22 cellular contexts compared by ENCODE assay signal in genomic region chr1:233245191-233245765, GRCh38. TPM values are rescaled to one million over a fixed set of nuclear protein-coding genes. Genes with fewer than 3 reads are reported as not detected.
DNase-seq lines count a peak whose midpoint lies in the region; ATAC-seq and TF ChIP-seq lines count a peak whose summit lies in the region.
"Had no signal": no experiment of that assay in that cellular context is flagged by ENCODE, and none has a peak within 500 bp of the region (broad histone marks: within the 10 kb centered on the region; RNA-seq: fewer than 3 reads in every experiment).

No MANE protein-coding gene starts in this region.

- no peak for DNase-seq in activated naive CD4-positive, alpha-beta T cell treated with Interleukin-2 at 50 U/mL for 16 hours
- DNase-seq in IMR-90: peak; percentile 7
- DNase-seq in activated CD8-positive, alpha-beta T cell treated with anti-CD3 and anti-CD28 coated beads for 36 hours: peak; percentile 9
- DNase-seq in NK-92 treated with Interleukin-12 subunit alpha and Interleukin-12 subunit beta, amount 100 ng/mL, for 24 hours (lab: John Stamatoyannopoulos, UW): no peak
- DNase-seq in SJCRH30: no peak
- no peak for DNase-seq in central memory CD4-positive, alpha-beta T cell
- DNase-seq: activated CD4-positive, alpha-beta T cell treated with anti-CD3 and anti-CD28 coated beads for 48 hours; activated effector memory CD4-positive, alpha-beta T cell treated with Interleukin-2 at 50 U/mL for 16 hours; amygdala; gastrocnemius medialis; naive thymus-derived CD4-positive, alpha-beta T cell; NCI-H1417; NCI-H2107; NCI-H524; substantia nigra; T-cell had no signal

- no peak overlapping the region for H2BK120ac ChIP-seq in IMR-90 (ENCODE audit: low read depth, low read length)

- no CpG with 5 or more reads among the region's 8 CpGs for WGBS in IMR-90 (ENCODE audit: extremely low coverage in 2 of 2, insufficient read length in 1 of 2), 2 experiments

- H3K9me3 ChIP-seq in IMR-90 (ENCODE audit: control insufficient read depth, insufficient read depth, low read length) (no peaks in the 10 kb centered on the region), SJCRH30 (replicated peaks) (no peaks in the 10 kb centered on the region)
- H3K9me3 ChIP-seq: BLaER1, gastrocnemius medialis, right atrium auricular region had no signal

- POLR2A ChIA-PET in IMR-90 (lab: Charles Lee; ENCODE audit: unreplicated experiment): no interaction called here
- POLR2A ChIA-PET in activated CD8-positive, alpha-beta T cell treated with anti-CD3 and anti-CD28 coated beads for 36 hours (lab: Charles Lee): no interaction called here

- no peak overlapping the region for H2BK20ac ChIP-seq in IMR-90 (ENCODE audit: low read depth, low read length)

- peaks cover 11% of the 10 kb centered on the region for H3K36me3 ChIP-seq in IMR-90 (ENCODE audit: control insufficient read depth, insufficient read depth, low read length)
- no peaks in the 10 kb centered on the region for H3K36me3 ChIP-seq in SJCRH30
- H3K36me3 ChIP-seq: BLaER1, gastrocnemius medialis, right atrium auricular region had no signal

- no peaks in the 10 kb centered on the region for H3K27me3 Mint-ChIP-seq in activated naive CD4-positive, alpha-beta T cell treated with anti-CD3 and anti-CD28 coated beads, Interleukin-2, amount 50 U/mL, for 24 hours
- no peaks in the 10 kb centered on the region for H3K27me3 Mint-ChIP-seq in activated CD8-positive, alpha-beta T cell treated with anti-CD3 and anti-CD28 coated beads for 36 hours
- H3K27me3 Mint-ChIP-seq in nephron (ENCODE audit: low read depth): no peaks in the 10 kb centered on the region
- H3K27me3 Mint-ChIP-seq: memory B cell; naive thymus-derived CD4-positive, alpha-beta T cell; T-cell had no signal

- peak overlapping the region; percentile 76 for H3K27ac Mint-ChIP-seq in activated naive CD4-positive, alpha-beta T cell treated with anti-CD3 and anti-CD28 coated beads, Interleukin-2, amount 50 U/mL, for 24 hours
- no peak overlapping the region for H3K27ac Mint-ChIP-seq in activated CD8-positive, alpha-beta T cell treated with anti-CD3 and anti-CD28 coated beads for 36 hours
- H3K27ac Mint-ChIP-seq in nephron: peak overlapping the region; percentile 22 to 63 (median 62)
- H3K27ac Mint-ChIP-seq: memory B cell, T-cell had no signal

- H2BK5ac ChIP-seq in IMR-90 (ENCODE audit: low read depth, low read length, poor library complexity, severe bottlenecking): no peak overlapping the region

- H3K4me3 Mint-ChIP-seq in activated naive CD4-positive, alpha-beta T cell treated with anti-CD3 and anti-CD28 coated beads, Interleukin-2, amount 50 U/mL, for 24 hours: no peak overlapping the region
- no peak overlapping the region for H3K4me3 Mint-ChIP-seq in activated CD8-positive, alpha-beta T cell treated with anti-CD3 and anti-CD28 coated beads for 36 hours
- no peak overlapping the region for H3K4me3 Mint-ChIP-seq in nephron
- H3K4me3 Mint-ChIP-seq: memory B cell; naive thymus-derived CD4-positive, alpha-beta T cell; T-cell had no signal

- dilution Hi-C loops in IMR-90 (cut with HindIII; ENCODE audit: low sequenced_read_pairs, unreplicated experiment): no loop called here

- peaks cover 3% of the 10 kb centered on the region; the same call in 1 of the 2 replicates for H3K9me1 ChIP-seq in IMR-90 (ENCODE audit: insufficient read depth, low read length)

- H3K36me3 Mint-ChIP-seq in activated naive CD4-positive, alpha-beta T cell treated with anti-CD3 and anti-CD28 coated beads, Interleukin-2, amount 50 U/mL, for 24 hours: peaks cover 17% of the 10 kb centered on the region
- peaks cover 19% of the 10 kb centered on the region for H3K36me3 Mint-ChIP-seq in activated CD8-positive, alpha-beta T cell treated with anti-CD3 and anti-CD28 coated beads for 36 hours (ENCODE audit: low read depth)
- H3K36me3 Mint-ChIP-seq in nephron (ENCODE audit: low read depth): peaks cover 22% of the 10 kb centered on the region

- H4K91ac ChIP-seq in IMR-90 (ENCODE audit: insufficient read depth, low read depth, low read length): no peak overlapping the region

- H4K5ac ChIP-seq in IMR-90 (ENCODE audit: low read depth, low read length): no peak overlapping the region

- H2AFZ ChIP-seq in IMR-90 (replicated peaks; ENCODE audit: low read length, poor library complexity): no peak overlapping the region

- in situ Hi-C loops in IMR-90 (cut with MboI; ENCODE audit: low sequenced_read_pairs): no loop called here

- no peaks in the 10 kb centered on the region for H3K27me3 ChIP-seq in IMR-90 (ENCODE audit: control insufficient read depth, insufficient read depth, low read length)
- no peaks in the 10 kb centered on the region for H3K27me3 ChIP-seq in SJCRH30
- H3K27me3 ChIP-seq: BLaER1, gastrocnemius medialis, right atrium auricular region had no signal

- no peak overlapping the region for H3K4me2 ChIP-seq in IMR-90 (ENCODE audit: low read depth, low read length)
- H3K4me2 ChIP-seq: BLaER1 had no signal

- TF ChIP-seq CTCF in IMR-90 (conservative IDR thresholded peaks at IDR 0.05; ENCODE audit: low read depth, low read length) (no peak), nephron (IDR thresholded peaks at IDR 0.05; ENCODE audit: unreplicated experiment in 3 of 3) (no peak)
- TF ChIP-seq CTCF in activated CD8-positive, alpha-beta T cell treated with anti-CD3 and anti-CD28 coated beads for 36 hours (IDR thresholded peaks at IDR 0.05): no peak

- H3K9ac ChIP-seq in IMR-90 (ENCODE audit: low read depth, low read length): no peak overlapping the region
- H3K9ac ChIP-seq: BLaER1 had no signal

- 0 out of 2 replicates have a peak overlapping the region, but pooled peaks have one; percentile 15 for H3K14ac ChIP-seq in IMR-90 (replicated peaks; ENCODE audit: low read depth, low read length)

- H3K18ac ChIP-seq in IMR-90 (ENCODE audit: low read depth, low read length): no peak overlapping the region

- H3K4me3 ChIP-seq in IMR-90 (ENCODE audit: insufficient read depth, low read depth, low read length) (no peak overlapping the region), SJCRH30 (no peak overlapping the region)
- H3K4me3 ChIP-seq: BLaER1, gastrocnemius medialis, right atrium auricular region had no signal

- H3K4me1 ChIP-seq in IMR-90 (ENCODE audit: control insufficient read depth, insufficient read depth, low read length): peaks cover 4% of the 10 kb centered on the region; the same call in 1 of the 2 replicates
- no peaks in the 10 kb centered on the region for H3K4me1 ChIP-seq in SJCRH30
- H3K4me1 ChIP-seq: gastrocnemius medialis had no signal

- H2AK5ac ChIP-seq in IMR-90 (ENCODE audit: low read depth, low read length): no peak overlapping the region

- no TSS peak for BruUV-seq in IMR-90 (replicated peaks; lab: Mats Ljungman, UMichigan)

- H3K9me3 Mint-ChIP-seq in activated naive CD4-positive, alpha-beta T cell treated with anti-CD3 and anti-CD28 coated beads, Interleukin-2, amount 50 U/mL, for 24 hours: no peaks in the 10 kb centered on the region
- no peaks in the 10 kb centered on the region for H3K9me3 Mint-ChIP-seq in activated CD8-positive, alpha-beta T cell treated with anti-CD3 and anti-CD28 coated beads for 36 hours
- no peaks in the 10 kb centered on the region for H3K9me3 Mint-ChIP-seq in nephron
- H3K9me3 Mint-ChIP-seq: memory B cell; naive thymus-derived CD4-positive, alpha-beta T cell; T-cell had no signal

- H3K23ac ChIP-seq in IMR-90 (ENCODE audit: low read depth, low read length): no peak overlapping the region

- no peaks in the 10 kb centered on the region; a peak in 1 of 4 replicates for H3K79me1 ChIP-seq in IMR-90 (ENCODE audit: low read depth in 1 of 2, low read length in 2 of 2)

- no peak overlapping the region for H3K56ac ChIP-seq in IMR-90 (ENCODE audit: extremely low read depth, insufficient read depth, low read length)

- no peak overlapping the region for H3K27ac ChIP-seq in IMR-90 (ENCODE audit: insufficient read depth, low read length)
- H3K27ac ChIP-seq in SJCRH30: no peak overlapping the region
- H3K27ac ChIP-seq: BLaER1, gastrocnemius medialis, right atrium auricular region had no signal

- H4K8ac ChIP-seq in IMR-90 (ENCODE audit: low read depth in 2 of 2, low read length in 2 of 2): no peak overlapping the region

- no peak overlapping the region for H2AK9ac ChIP-seq in IMR-90 (replicated peaks; ENCODE audit: low read depth, low read length, poor library complexity)

- H4K20me1 ChIP-seq in IMR-90 (ENCODE audit: insufficient read depth, low read length): no peaks in the 10 kb centered on the region
- H4K20me1 ChIP-seq: BLaER1 had no signal

- H3K4ac ChIP-seq in IMR-90 (ENCODE audit: low read depth, low read length): no peak overlapping the region

- no peak for ATAC-seq in IMR-90 (ENCODE audit: low read depth)
- ATAC-seq in activated CD8-positive, alpha-beta T cell treated with anti-CD3 and anti-CD28 coated beads for 36 hours: no peak
- ATAC-seq: gastrocnemius medialis; naive thymus-derived CD4-positive, alpha-beta T cell; Right ventricle myocardium inferior; T-cell had no signal

- no peak for TF ChIP-seq POLR2A in IMR-90 (IDR thresholded peaks at IDR 0.05; ENCODE audit: low read depth, low read length)

- TF ChIP-seq RAD21 in IMR-90 (IDR thresholded peaks at IDR 0.05; ENCODE audit: low read length): no peak

- no peak overlapping the region for H2BK15ac ChIP-seq in IMR-90 (ENCODE audit: low read depth, low read length)

- no peaks in the 10 kb centered on the region for H3K4me1 Mint-ChIP-seq in activated naive CD4-positive, alpha-beta T cell treated with anti-CD3 and anti-CD28 coated beads, Interleukin-2, amount 50 U/mL, for 24 hours
- no peaks in the 10 kb centered on the region for H3K4me1 Mint-ChIP-seq in activated CD8-positive, alpha-beta T cell treated with anti-CD3 and anti-CD28 coated beads for 36 hours (ENCODE audit: low read depth)
- H3K4me1 Mint-ChIP-seq in nephron: peaks cover 40% of the 10 kb centered on the region
- H3K4me1 Mint-ChIP-seq: memory B cell, T-cell had no signal

- CTCF ChIA-PET in IMR-90 (lab: Yijun Ruan, JAX): no interaction called here
- CTCF ChIA-PET in activated CD8-positive, alpha-beta T cell treated with anti-CD3 and anti-CD28 coated beads for 36 hours (lab: Charles Lee): no interaction called here

- intact Hi-C loops in IMR-90 (cut with micrococcal nuclease): loop anchor here (10.0 kb wide), 1 partner anchor 290 kb away; the partner anchor contains the start of gene NTPCR
- intact Hi-C loops in activated CD8-positive, alpha-beta T cell treated with anti-CD3 and anti-CD28 coated beads for 36 hours (cut with micrococcal nuclease): no loop called here

TF ChIP-seq in IMR-90, 13 proteins besides CTCF, POLR2A, EP300 and RAD21 (continues in another document):
- TF ChIP-seq SMC3 (IDR thresholded peaks at IDR 0.05; ENCODE audit: low read depth, low read length) (no peak), RFX5 (IDR thresholded peaks at IDR 0.05; ENCODE audit: low read depth, low read length) (no peak), MAFK (IDR thresholded peaks at IDR 0.05; ENCODE audit: low read depth, low read length) (no peak)

RNA-seq across cellular contexts. Expression of gene PCNX2, which starts 50.2 kb away (rescaled TPM):
- 22.6 and 26.1 TPM in 2 replicates for total RNA-seq in IMR-90 (2012; rRNA removed)
- 15.9 and 17.2 TPM in 2 replicates for polyA plus RNA-seq in IMR-90 (2012; rRNA removed)
- 6.9 and 12.9 TPM in 2 replicates for polyA plus RNA-seq in IMR-90 (2012; cell fraction: cytosol; rRNA removed)
- polyA plus RNA-seq in IMR-90 (2012; cell fraction: nucleus; rRNA removed; ENCODE audit: low replicate concordance): 53.8 and 63.1 TPM in 2 replicates
- total RNA-seq in activated CD8-positive, alpha-beta T cell treated with anti-CD3 and anti-CD28 coated beads for 36 hours: 10 to 100 TPM; 14.4 to 14.9 TPM
- 3.5 and 4.5 TPM in 2 replicates for total RNA-seq in SJCRH30 (2014; rRNA removed; shearing (Covaris generic))

Comparison
In these comparisons a context has a peak if more than half of its experiments do, and no peak if none do; other contexts are left out.
1. DNase-seq: peak in IMR-90 (single experiment) and activated CD8-positive, alpha-beta T cell treated with anti-CD3 and anti-CD28 coated beads for 36 hours (single experiment); none in activated naive CD4-positive, alpha-beta T cell treated with Interleukin-2 at 50 U/mL for 16 hours (single experiment), NK-92 treated with Interleukin-12 subunit alpha and Interleukin-12 subunit beta, amount 100 ng/mL, for 24 hours (single experiment), SJCRH30 (0 of 2) and central memory CD4-positive, alpha-beta T cell (single experiment).